In genomic region chr1:154567386-154568164, GRCh38 we compare ENCODE assay signal across 8 cellular contexts. TPM values are rescaled to one million over a fixed set of nuclear protein-coding genes. Genes with fewer than 3 reads are reported as not detected.
A peak's percentile ranks its signal among the peaks of the same experiment; 100 is the strongest.
DNase-seq lines count a peak whose midpoint lies in the region; FAIRE-seq and TF ChIP-seq lines count a peak whose summit lies in the region.

CHRNB2 (plus strand) TSS chr1:154567778; CDS start chr1:154568045, 267 bp downstream.

- in situ Hi-C loops in brain microvascular endothelial cell (cut with HindIII; ENCODE audit: low pct_ligation_motif_present, low sequenced_read_pairs) = no loop called here

- TF ChIP-seq POLR2A in Peyer's patch (IDR thresholded peaks at IDR 0.05) = no peak
- no peak for TF ChIP-seq POLR2A in testis (IDR thresholded peaks at IDR 0.05)

- H3K4me3 ChIP-seq in Peyer's patch (peak within 1 kb of the TSS in 3 of 4 donors; percentile 9 to 27 (median 16)), osteoblast (ENCODE audit: insufficient read depth, low read length) (no peak within 1 kb of the TSS), testis (peak within 1 kb of the TSS in 1 of 2 donors; percentile 44), brain microvascular endothelial cell (ENCODE audit: low read depth, low read length) (no peak within 1 kb of the TSS)

- H3K4me2 ChIP-seq in osteoblast (ENCODE audit: insufficient read depth, low read length) = peak within 1 kb of the TSS; percentile 57

- DNase-seq in D721Med (ENCODE audit: insufficient read length, low spot score) = peak; percentile 99
- peak; percentile 92 for DNase-seq in HuH-7.5 (ENCODE audit: low spot score)
- DNase-seq in Peyer's patch = peak; percentile 36 to 79 (median 79)
- DNase-seq in activated effector memory CD4-positive, alpha-beta T cell treated with Interleukin-2 at 50 U/mL for 16 hours = peak; percentile 62
- peak; percentile 90 for DNase-seq in germinal center (ENCODE audit: low spot score)
- DNase-seq in osteoblast (ENCODE audit: insufficient read length, low spot score, missing footprints) = peak; percentile 99
- DNase-seq in testis = peak; percentile 81
- no peak for DNase-seq in brain microvascular endothelial cell

- H3K79me2 ChIP-seq in osteoblast (ENCODE audit: insufficient read depth, low read length) = no peaks in the 10 kb centered on the region

- H3K27ac ChIP-seq in Peyer's patch (no peak within 1 kb of the TSS), osteoblast (ENCODE audit: low read depth, low read length) (no peak within 1 kb of the TSS), testis (no peak within 1 kb of the TSS), brain microvascular endothelial cell (no peak within 1 kb of the TSS)

- H4K20me1 ChIP-seq in osteoblast (ENCODE audit: insufficient read depth, low read length) = no peaks in the 10 kb centered on the region

- H3K4me1 ChIP-seq in Peyer's patch (peaks cover 0 to 8% (median 3%) of the 10 kb centered on the region in 4 donors), osteoblast (ENCODE audit: insufficient read depth, low read length) (no peaks in the 10 kb centered on the region), testis (peaks cover 6% of the 10 kb centered on the region)

- no peaks in the 10 kb centered on the region for H3K36me3 ChIP-seq in Peyer's patch
- H3K36me3 ChIP-seq in osteoblast (ENCODE audit: insufficient read depth, low read length) = no peaks in the 10 kb centered on the region
- H3K36me3 ChIP-seq in testis (ENCODE audit: low read depth, missing control alignments) = no peaks in the 10 kb centered on the region
- H3K36me3 ChIP-seq in brain microvascular endothelial cell (replicated peaks) = no peaks in the 10 kb centered on the region

- TF ChIP-seq CTCF in D721Med (IDR thresholded peaks at IDR 0.05; ENCODE audit: insufficient read depth, missing control alignments) (no peak), Peyer's patch (IDR thresholded peaks at IDR 0.05) (peak in 1 of 6 experiments; percentile 42), osteoblast (IDR thresholded peaks at IDR 0.05; ENCODE audit: extremely low read depth, low read depth, low read length) (no peak), testis (IDR thresholded peaks at IDR 0.05) (no peak), brain microvascular endothelial cell (IDR thresholded peaks at IDR 0.05; ENCODE audit: low read depth, low read length, missing control alignments) (no peak)

- intact Hi-C loops in testis (cut with DNase I; ENCODE audit: low total_unique reads) = loop anchor here (10.0 kb wide), 1 partner anchor 307 kb away; the partner anchor contains the start of gene KCNN3

- no peak within 1 kb of the TSS for H2AFZ ChIP-seq in osteoblast (ENCODE audit: low read length)

- WGBS in testis, 2 donors = 2 to 6% methylated on average over 22 to 53 of the region's 53 CpGs

- H3K9me3 ChIP-seq in Peyer's patch (no peaks in the 10 kb centered on the region), osteoblast (ENCODE audit: low read depth, low read length) (no peaks in the 10 kb centered on the region), testis (no peaks in the 10 kb centered on the region)

- FAIRE-seq in D721Med (lab: Jason Lieb, UNC) = no peak

- H3K27me3 ChIP-seq in Peyer's patch = no peaks in the 10 kb centered on the region
- H3K27me3 ChIP-seq in osteoblast (ENCODE audit: insufficient read depth, low read length) = peaks cover 13% of the 10 kb centered on the region
- H3K27me3 ChIP-seq in testis = no peaks in the 10 kb centered on the region
- H3K27me3 ChIP-seq in brain microvascular endothelial cell (replicated peaks) = peaks cover 10% of the 10 kb centered on the region

RNA-seq across cellular contexts. Expression of gene CHRNB2, which starts in this region (rescaled TPM):
- total RNA-seq in Peyer's patch (under 1 TPM in 3 of 4 donors, not detected in 1; 0.27 to 0.53 (median 0.47) TPM), osteoblast (under 0.01 TPM in 1 of 2 replicates, not detected in the other), testis (1 to 10 TPM; 1.2 to 1.3 TPM)
- 1.3 TPM for polyA plus RNA-seq in testis (ENCODE audit: insufficient read depth, low read depth, low replicate concordance)

Comparison
In these comparisons a context has a peak if more than half of its experiments do, and no peak if none do; other contexts are left out.
1. Peak in DNase-seq and H3K4me3 ChIP-seq in Peyer's patch; RNA of the gene not detected or under 1 TPM.
2. Peak in DNase-seq and H3K4me2 ChIP-seq in osteoblast; RNA of the gene not detected or under 1 TPM.